In the genomic region with DNA sequence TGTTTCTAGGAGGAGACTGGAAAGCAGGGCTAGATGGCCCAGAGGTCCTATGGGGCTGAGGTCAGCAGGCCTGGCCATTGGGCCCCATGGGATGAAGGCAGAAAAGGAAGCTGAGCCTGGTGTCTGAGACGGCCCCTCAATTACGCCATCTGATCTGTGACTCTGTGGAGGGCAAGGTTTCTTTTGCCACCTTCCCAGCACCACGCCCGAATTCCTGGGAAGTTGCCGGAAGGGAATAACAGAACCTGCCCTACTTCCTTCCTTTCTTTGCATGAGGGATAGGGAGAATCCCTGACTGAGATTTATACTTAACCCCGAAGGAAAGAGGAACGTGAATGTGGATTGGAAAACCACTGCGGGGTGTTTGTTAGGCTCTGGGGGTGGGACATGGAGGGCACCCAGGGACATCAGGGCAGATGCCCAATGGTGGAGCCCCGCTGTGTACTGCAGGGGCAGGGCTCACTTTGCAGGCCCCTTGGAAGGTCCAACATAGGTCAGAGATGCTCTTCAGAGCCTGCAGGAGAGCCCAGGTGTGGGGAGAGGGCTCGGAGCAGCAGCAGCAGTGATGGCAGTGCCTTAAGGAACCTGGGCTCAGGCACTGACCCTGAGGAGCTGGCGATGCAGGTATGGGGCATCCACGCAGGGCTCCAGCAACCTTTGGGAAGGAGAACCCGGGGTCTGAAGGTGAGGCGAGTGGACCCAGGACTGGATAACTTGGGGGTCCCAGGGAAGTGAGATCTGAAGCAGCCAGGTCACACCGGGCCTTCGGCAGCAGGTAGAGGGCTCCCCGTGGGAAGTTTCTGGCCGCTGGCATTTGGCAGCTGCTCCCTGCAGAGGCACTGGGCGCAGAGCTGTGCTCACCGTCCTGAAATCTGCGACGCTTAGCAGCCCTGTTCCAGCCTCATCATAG, we compare ENCODE assay signal across 13 cellular contexts.
"Had no signal": no experiment of that assay in that cellular context is flagged by ENCODE, and none has a peak within 500 bp of the region (broad histone marks: within the 10 kb centered on the region; RNA-seq: fewer than 3 reads in every experiment).

No MANE protein-coding gene starts in this region.

- H3K36me3 ChIP-seq: ascending aorta, colonic mucosa, thoracic aorta had no signal

- H3K4me1 ChIP-seq: ascending aorta, colonic mucosa had no signal

- H3K36me3 Mint-ChIP-seq: natural killer cell had no signal

- ATAC-seq: activated naive CD8-positive, alpha-beta T cell treated with anti-CD3 and anti-CD28 coated beads, Interleukin-2, amount 50 U/mL, for 24 hours; left colon; natural killer cell; right cardiac atrium; stimulated activated naive CD8-positive, alpha-beta T cell treated with anti-CD3 and anti-CD28 coated beads, Interleukin-15, amount 100 ng/mL, for 72 hours had no signal

- H3K9me3 Mint-ChIP-seq: activated CD4-positive, alpha-beta T cell treated with anti-CD3 and anti-CD28 coated beads, Interleukin-2, amount 10 ng/mL, durations not matched to agents 7 days and 5 days; activated naive CD8-positive, alpha-beta T cell treated with anti-CD3 and anti-CD28 coated beads, Interleukin-2, amount 50 U/mL, for 24 hours; natural killer cell; stimulated activated naive CD8-positive, alpha-beta T cell treated with anti-CD3 and anti-CD28 coated beads, Interleukin-15, amount 100 ng/mL, for 72 hours had no signal

- H3K9me3 ChIP-seq: ascending aorta, colonic mucosa, thoracic aorta had no signal

- H3K27ac Mint-ChIP-seq: activated CD4-positive, alpha-beta T cell treated with anti-CD3 and anti-CD28 coated beads, Interleukin-2, amount 10 ng/mL, durations not matched to agents 7 days and 5 days; activated naive CD8-positive, alpha-beta T cell treated with anti-CD3 and anti-CD28 coated beads, Interleukin-2, amount 50 U/mL, for 24 hours; natural killer cell; progenitor cell of endocrine pancreas had no signal

- H3K4me3 Mint-ChIP-seq: activated CD4-positive, alpha-beta T cell treated with anti-CD3 and anti-CD28 coated beads, Interleukin-2, amount 10 ng/mL, durations not matched to agents 7 days and 5 days; activated naive CD8-positive, alpha-beta T cell treated with anti-CD3 and anti-CD28 coated beads, Interleukin-2, amount 50 U/mL, for 24 hours; natural killer cell; stimulated activated naive CD8-positive, alpha-beta T cell treated with anti-CD3 and anti-CD28 coated beads, Interleukin-15, amount 100 ng/mL, for 72 hours had no signal

- H3K4me3 ChIP-seq: ascending aorta, colonic mucosa, SK-N-MC, thoracic aorta had no signal

- H3K27ac ChIP-seq: ascending aorta, colonic mucosa, SK-N-MC, thoracic aorta had no signal

- DNase-seq: activated CD4-positive, alpha-beta T cell treated with anti-CD3 and anti-CD28 coated beads, Interleukin-2, amount 10 ng/mL, durations not matched to agents 7 days and 5 days; activated CD8-positive, alpha-beta memory T cell treated with anti-CD3 and anti-CD28 coated beads for 24 hours; activated naive CD4-positive, alpha-beta T cell treated with Interleukin-2 at 50 U/mL for 16 hours; activated naive CD8-positive, alpha-beta T cell treated with anti-CD3 and anti-CD28 coated beads, Interleukin-2, amount 50 U/mL, for 24 hours; colonic mucosa; left colon; natural killer cell; right cardiac atrium; stimulated activated naive CD8-positive, alpha-beta T cell treated with anti-CD3 and anti-CD28 coated beads, Interleukin-15, amount 100 ng/mL, for 72 hours had no signal

- H3K27me3 Mint-ChIP-seq: activated CD4-positive, alpha-beta T cell treated with anti-CD3 and anti-CD28 coated beads, Interleukin-2, amount 10 ng/mL, durations not matched to agents 7 days and 5 days had no signal

- H3K27me3 ChIP-seq: ascending aorta, colonic mucosa had no signal

- H3K4me1 Mint-ChIP-seq: activated CD4-positive, alpha-beta T cell treated with anti-CD3 and anti-CD28 coated beads, Interleukin-2, amount 10 ng/mL, durations not matched to agents 7 days and 5 days; activated naive CD8-positive, alpha-beta T cell treated with anti-CD3 and anti-CD28 coated beads, Interleukin-2, amount 50 U/mL, for 24 hours; natural killer cell; stimulated activated naive CD8-positive, alpha-beta T cell treated with anti-CD3 and anti-CD28 coated beads, Interleukin-15, amount 100 ng/mL, for 72 hours had no signal
